14 cellular contexts compared by ENCODE assay signal in the genomic region with DNA sequence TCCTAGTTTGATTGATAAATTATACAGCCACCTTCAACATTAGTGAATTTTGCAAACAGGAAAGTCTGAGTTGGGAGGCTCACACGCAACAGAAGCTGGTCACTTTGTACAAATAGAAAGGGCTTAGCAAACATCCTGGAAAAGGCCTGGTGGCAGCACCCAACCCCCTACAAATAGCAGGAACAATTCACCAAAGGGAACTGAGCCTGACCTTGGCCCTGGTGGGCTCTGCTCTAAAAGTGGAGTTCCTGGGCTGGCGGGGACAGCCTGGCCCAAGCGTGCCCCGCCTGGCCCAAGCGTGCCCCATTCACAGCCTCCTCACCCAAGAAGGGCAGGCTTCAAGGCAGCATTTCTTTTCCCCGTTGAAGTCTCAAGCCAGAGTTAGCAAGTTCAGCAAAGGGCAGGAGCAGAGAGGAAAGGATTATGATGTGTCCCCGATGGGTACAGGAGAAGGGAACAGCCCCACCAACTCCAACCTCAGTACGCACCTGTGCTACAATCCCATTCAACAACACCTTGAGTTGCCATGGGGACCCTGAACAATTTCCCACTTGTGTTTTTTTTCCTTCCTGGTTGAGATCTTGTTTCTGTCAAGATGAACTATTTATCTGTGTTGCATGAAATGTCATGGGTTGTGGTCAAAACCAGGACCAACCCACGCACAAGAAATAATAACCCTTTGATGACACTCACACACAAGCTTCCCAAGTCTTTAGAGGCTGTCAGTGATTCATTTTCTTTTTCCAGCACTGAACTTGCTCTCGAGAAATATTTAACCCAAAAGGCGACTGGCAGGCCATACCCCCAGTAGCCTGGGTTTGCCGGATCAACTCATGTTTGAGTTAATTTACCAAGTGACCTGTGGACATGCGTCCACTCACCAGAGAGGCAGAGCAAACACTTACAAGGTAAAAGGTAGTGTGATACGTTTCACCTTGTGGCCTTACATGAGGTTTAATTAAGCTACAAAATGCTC. TPM values are rescaled to one million over a fixed set of nuclear protein-coding genes. Genes with fewer than 3 reads are reported as not detected.
A peak's percentile ranks its signal among the peaks of the same experiment; 100 is the strongest.
DNase-seq lines count a peak whose midpoint lies in the region; ATAC-seq, FAIRE-seq and TF ChIP-seq lines count a peak whose summit lies in the region.
"Had no signal": no experiment of that assay in that cellular context is flagged by ENCODE, and none has a peak within 500 bp of the region (broad histone marks: within the 10 kb centered on the region; RNA-seq: fewer than 3 reads in every experiment).

No MANE protein-coding gene starts in this region.

- no peak for ATAC-seq in CD4-positive, CD25-positive, alpha-beta regulatory T cell (ENCODE audit: low read depth in 2 of 2)
- ATAC-seq in activated naive CD4-positive, alpha-beta T cell treated with anti-CD3 and anti-CD28 coated beads, Interleukin-2, amount 50 U/mL, for 72 hours: peak; percentile 21 to 52
- ATAC-seq: natural killer cell treated with Interleukin-12 subunit alpha and Interleukin-12 subunit beta and Interleukin-15 and Interleukin-18, amount 100 ng/mL, for 72 hours; SK-N-SH treated with all-trans-retinoic acid at 6 μM for 48 hours had no signal

- H3K36me3 Mint-ChIP-seq in CD4-positive, CD25-positive, alpha-beta regulatory T cell: peaks cover 22% of the 10 kb centered on the region
- H3K36me3 Mint-ChIP-seq in activated naive CD4-positive, alpha-beta T cell treated with anti-CD3 and anti-CD28 coated beads, Interleukin-2, amount 50 U/mL, for 72 hours: peaks cover 31 to 53% of the 10 kb centered on the region in 2 donors
- H3K36me3 Mint-ChIP-seq: natural killer cell treated with Interleukin-12 subunit alpha and Interleukin-12 subunit beta and Interleukin-15 and Interleukin-18, amount 100 ng/mL, for 72 hours had no signal

- no peaks in the 10 kb centered on the region for H3K9me3 ChIP-seq in CD4-positive, CD25-positive, alpha-beta regulatory T cell (ENCODE audit: control insufficient read depth in 2 of 2, low read length in 2 of 2)
- H3K9me3 ChIP-seq: HAP-1 had no signal

- intact Hi-C loops in dorsolateral prefrontal cortex (cut with DNase I): no loop called here

- no peak for TF ChIP-seq CTCF in dorsolateral prefrontal cortex (IDR thresholded peaks at IDR 0.05 in 54 of 56, conservative IDR thresholded peaks at IDR 0.05 in 2 of 56; ENCODE audit: low read depth in 1 of 56, partially characterized antibody in 56 of 56)

- H3K36me3 ChIP-seq in CD4-positive, CD25-positive, alpha-beta regulatory T cell (ENCODE audit: control insufficient read depth, insufficient read depth, low read length): peaks cover 13% of the 10 kb centered on the region

- no peaks in the 10 kb centered on the region for H3K27me3 Mint-ChIP-seq in CD4-positive, CD25-positive, alpha-beta regulatory T cell
- H3K27me3 Mint-ChIP-seq: natural killer cell treated with Interleukin-12 subunit alpha and Interleukin-12 subunit beta and Interleukin-15 and Interleukin-18, amount 100 ng/mL, for 72 hours had no signal

- FAIRE-seq in GM12892 (lab: Jason Lieb, UNC): peak; percentile 9
- FAIRE-seq: small intestine had no signal

- peak overlapping the region in 2 of 4 donors; percentile 36 to 74 for H3K4me3 Mint-ChIP-seq in CD4-positive, CD25-positive, alpha-beta regulatory T cell
- H3K4me3 Mint-ChIP-seq: natural killer cell treated with Interleukin-12 subunit alpha and Interleukin-12 subunit beta and Interleukin-15 and Interleukin-18, amount 100 ng/mL, for 72 hours had no signal

- H3K4me1 ChIP-seq in CD4-positive, CD25-positive, alpha-beta regulatory T cell (ENCODE audit: control insufficient read depth, insufficient read depth, low read length, poor library complexity, severe bottlenecking): peaks cover 64% of the 10 kb centered on the region
- H3K4me1 ChIP-seq: HAP-1 had no signal

- no peak for TF ChIP-seq POLR2A in GM12892 (IDR thresholded peaks at IDR 0.05; ENCODE audit: low read depth, low read length)

- no peaks in the 10 kb centered on the region for H3K27me3 ChIP-seq in CD4-positive, CD25-positive, alpha-beta regulatory T cell (ENCODE audit: control insufficient read depth, insufficient read depth, low read length)
- H3K27me3 ChIP-seq in dorsolateral prefrontal cortex: peaks cover 0 to 10% (median 0%) of the 10 kb centered on the region in 45 donors

- H3K9me3 Mint-ChIP-seq in CD4-positive, CD25-positive, alpha-beta regulatory T cell: no peaks in the 10 kb centered on the region
- no peaks in the 10 kb centered on the region for H3K9me3 Mint-ChIP-seq in activated naive CD4-positive, alpha-beta T cell treated with anti-CD3 and anti-CD28 coated beads, Interleukin-2, amount 50 U/mL, for 72 hours
- H3K9me3 Mint-ChIP-seq: natural killer cell treated with Interleukin-12 subunit alpha and Interleukin-12 subunit beta and Interleukin-15 and Interleukin-18, amount 100 ng/mL, for 72 hours had no signal

- H3K27ac ChIP-seq in CD4-positive, CD25-positive, alpha-beta regulatory T cell (ENCODE audit: insufficient read depth, low read length, poor library complexity, severe bottlenecking): peak overlapping the region; percentile 55
- no peak overlapping the region for H3K27ac ChIP-seq in dorsolateral prefrontal cortex
- H3K27ac ChIP-seq: C4-2B, epithelial cell of prostate had no signal

- no peak overlapping the region for H3K4me3 ChIP-seq in CD4-positive, CD25-positive, alpha-beta regulatory T cell (ENCODE audit: low read depth, low read length)
- H3K4me3 ChIP-seq in dorsolateral prefrontal cortex: no peak overlapping the region
- H3K4me3 ChIP-seq: HAP-1 had no signal

- DNase-seq in CD4-positive, CD25-positive, alpha-beta regulatory T cell: no peak
- DNase-seq in GM12892 (ENCODE audit: insufficient read length) (no peak), kidney tubule cell (ENCODE audit: low spot score) (peak; percentile 92), SKM-1 treated with dmso at 0.1 percent for 144 hours (lab: John Stamatoyannopoulos, UW; ENCODE audit: unreplicated experiment) (no peak), dorsolateral prefrontal cortex (no peak), superior temporal gyrus (ENCODE audit: extremely low spot score) (no peak), cerebellar cortex (ENCODE audit: low spot score) (no peak)
- peak in 1 of 2 donors; percentile 65 for DNase-seq in activated naive CD4-positive, alpha-beta T cell treated with anti-CD3 and anti-CD28 coated beads, Interleukin-2, amount 50 U/mL, for 72 hours (ENCODE audit: low spot score in 2 of 2)
- DNase-seq: small intestine had no signal

- peaks cover 13 to 93% (median 65%) of the 10 kb centered on the region in 4 donors for H3K4me1 Mint-ChIP-seq in CD4-positive, CD25-positive, alpha-beta regulatory T cell

- peak overlapping the region; percentile 91 to 97 (median 93) for H3K27ac Mint-ChIP-seq in CD4-positive, CD25-positive, alpha-beta regulatory T cell
- H3K27ac Mint-ChIP-seq in activated naive CD4-positive, alpha-beta T cell treated with anti-CD3 and anti-CD28 coated beads, Interleukin-2, amount 50 U/mL, for 72 hours: peak overlapping the region; percentile 95 to 99
- H3K27ac Mint-ChIP-seq: natural killer cell treated with Interleukin-12 subunit alpha and Interleukin-12 subunit beta and Interleukin-15 and Interleukin-18, amount 100 ng/mL, for 72 hours had no signal

RNA-seq across cellular contexts. Expression of a gene that starts 43.3 kb away (rescaled TPM):
- total RNA-seq in CD4-positive, CD25-positive, alpha-beta regulatory T cell: 85.7 TPM
- polyA plus RNA-seq in CD4-positive, CD25-positive, alpha-beta regulatory T cell: 100 to 1,000 TPM; 165 to 188 (median 183) TPM
- 313 TPM for polyA plus RNA-seq in GM12892 (2012; ENCODE audit: missing spikeins)
- 100 to 1,000 TPM; 183 to 251 TPM for total RNA-seq in activated naive CD4-positive, alpha-beta T cell treated with anti-CD3 and anti-CD28 coated beads, Interleukin-2, amount 50 U/mL, for 72 hours
- total RNA-seq in dorsolateral prefrontal cortex: 10 to 100 TPM in 44 of 120 experiments, 1 to 10 TPM in 76; 1.0 to 27.7 (median 8.8) TPM

Comparison
In these comparisons a context has a peak if more than half of its experiments do, and no peak if none do; other contexts are left out.
1. ATAC-seq: peak in activated naive CD4-positive, alpha-beta T cell treated with anti-CD3 and anti-CD28 coated beads, Interleukin-2, amount 50 U/mL, for 72 hours (2 of 2); none in CD4-positive, CD25-positive, alpha-beta regulatory T cell (0 of 2).